8 cellular contexts compared by ENCODE assay signal in the genomic region with DNA sequence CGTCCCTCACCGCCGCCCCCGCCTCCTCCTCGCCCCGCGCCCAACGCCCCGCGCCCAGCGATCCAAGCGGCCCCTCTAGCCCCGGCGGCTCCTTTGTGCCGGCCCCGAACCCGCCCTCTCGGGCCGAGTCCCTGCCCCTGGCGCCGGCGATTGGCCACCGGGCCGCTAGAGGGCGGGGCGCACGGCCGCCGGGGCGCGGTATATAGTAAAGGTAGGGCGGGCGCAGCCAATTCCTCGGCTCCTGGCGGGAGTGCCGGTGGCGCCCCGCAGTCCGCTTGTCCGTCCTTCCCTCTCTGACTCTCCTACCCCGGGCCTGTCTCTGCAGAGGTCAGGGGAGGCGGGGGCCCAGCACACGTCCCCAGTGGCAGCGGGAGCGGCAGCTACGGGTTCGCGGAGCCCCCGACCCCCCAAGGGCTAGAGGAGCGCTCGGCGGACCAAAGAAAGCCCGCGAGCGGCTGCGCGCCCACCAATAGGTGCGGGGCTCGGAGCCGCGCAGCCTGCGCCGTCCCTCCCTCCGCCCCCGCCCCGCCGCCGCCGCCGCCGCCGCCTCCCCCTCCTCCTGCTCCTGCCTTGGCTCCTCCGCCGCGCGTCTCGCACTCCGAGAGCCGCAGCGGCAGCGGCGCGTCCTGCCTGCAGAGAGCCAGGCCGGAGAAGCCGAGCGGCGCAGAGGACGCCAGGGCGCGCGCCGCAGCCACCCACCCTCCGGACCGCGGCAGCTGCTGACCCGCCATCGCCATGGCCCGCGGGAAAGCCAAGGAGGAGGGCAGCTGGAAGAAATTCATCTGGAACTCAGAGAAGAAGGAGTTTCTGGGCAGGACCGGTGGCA. TPM values are rescaled to one million over a fixed set of nuclear protein-coding genes. Genes with fewer than 3 reads are reported as not detected.
DNase-seq lines count a peak whose midpoint lies in the region; ATAC-seq and TF ChIP-seq lines count a peak whose summit lies in the region.

A gene (plus strand): TSS at position 596 of the 826 bp plus-strand sequence. CDS start 140 bp downstream, at position 736.

- ATAC-seq in GM19025 (IDR thresholded peaks at IDR 0.05; ENCODE audit: low read depth, unreplicated experiment) (peak; percentile 84), HG03196 (IDR thresholded peaks at IDR 0.05; ENCODE audit: unreplicated experiment) (peak; percentile 83)

- H3K36me3 ChIP-seq in kidney epithelial cell (ENCODE audit: control insufficient read depth, insufficient read depth, low read length): no peaks in the 10 kb centered on the region

- peak within 1 kb of the TSS; percentile 84 for H3K4me3 ChIP-seq in kidney epithelial cell (ENCODE audit: low read depth, low read length)

- no peaks in the 10 kb centered on the region for H3K27me3 ChIP-seq in kidney epithelial cell (ENCODE audit: control insufficient read depth, insufficient read depth, low read length)

- DNase-seq in AML-193 (lab: John Stamatoyannopoulos, UW) (peak; percentile 72 to 73), NCI-H345 (lab: John Stamatoyannopoulos, UW) (peak; percentile 94), cerebellar cortex (ENCODE audit: low spot score) (peak; percentile 87), kidney epithelial cell (ENCODE audit: low read depth) (no peak)
- DNase-seq in activated CD4-positive, CD25-positive, alpha-beta regulatory T cell treated with anti-CD3 and anti-CD28 coated beads, Interleukin-2, amount 50 U/mL, for 72 hours: peak; percentile 88
- DNase-seq in stimulated activated CD4-positive, alpha-beta T cell treated with anti-CD3 and anti-CD28 coated beads, Interleukin-15, amount 100 ng/mL, for 48 hours (ENCODE audit: low read depth in 2 of 2): peak; percentile 54 to 75

- TF ChIP-seq CTCF in kidney epithelial cell (IDR thresholded peaks at IDR 0.05; ENCODE audit: insufficient read depth, low read length, poor library complexity, severe bottlenecking): no peak

RNA-seq across cellular contexts. Expression of the gene that starts here (rescaled TPM):
- 62.1 and 77.3 TPM in 2 replicates for total RNA-seq in kidney epithelial cell
